In the genomic region with DNA sequence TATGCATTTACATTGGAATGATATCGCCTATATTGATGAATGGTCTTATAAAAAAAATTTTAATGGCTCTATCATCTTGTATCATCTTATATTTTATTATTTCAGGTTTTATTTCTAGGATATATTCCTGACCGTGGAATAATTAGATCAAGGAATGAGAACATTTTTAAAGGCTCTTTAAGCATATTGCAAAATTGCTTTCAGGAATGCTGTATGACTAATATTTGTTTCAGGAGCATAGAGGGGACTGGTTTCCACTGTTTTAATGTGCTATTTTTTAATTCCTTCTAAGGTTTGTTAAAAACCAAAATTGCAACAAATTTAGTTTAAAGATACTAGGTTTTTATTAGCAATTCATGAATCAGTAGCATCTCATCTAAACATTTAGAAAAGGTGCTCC, we compare ENCODE assay signal across 23 cellular contexts.
DNase-seq lines count a peak whose midpoint lies in the region; ATAC-seq and TF ChIP-seq lines count a peak whose summit lies in the region.
"Had no signal": no experiment of that assay in that cellular context is flagged by ENCODE, and none has a peak within 500 bp of the region (broad histone marks: within the 10 kb centered on the region; RNA-seq: fewer than 3 reads in every experiment).

No MANE protein-coding gene starts in this region.

- TF ChIP-seq POLR2A in body of pancreas (IDR thresholded peaks at IDR 0.05) = no peak

- no peaks in the 10 kb centered on the region for H3K27me3 Mint-ChIP-seq in chondrocyte (ENCODE audit: low read depth)
- no peaks in the 10 kb centered on the region for H3K27me3 Mint-ChIP-seq in activated T-helper 1 cell treated with anti-CD3 and anti-CD28 coated beads, Interleukin-12 subunit alpha, Interleukin-12 subunit beta, Interleukin-2, Interleukin-4 antibody, amounts not matched to agents 30 ng/mL and 10 ng/mL and 1 ng/mL, durations not matched to agents 14 hours and 24 hours and 36 hours (ENCODE audit: insufficient read depth)
- H3K27me3 Mint-ChIP-seq: activated CD4-positive, alpha-beta T cell treated with anti-CD3 and anti-CD28 coated beads for 36 hours; CD8-positive, alpha-beta memory T cell; stimulated activated naive B cell treated with anti-CD40 and anti-IgM and Interleukin-4, amounts not matched to agents 10 μg/mL and 1 μg/mL and 100 μg/mL, for 72 hours had no signal

- peak overlapping the region; percentile 86 for H3K27ac Mint-ChIP-seq in chondrocyte (ENCODE audit: unreplicated experiment)
- H3K27ac Mint-ChIP-seq in activated T-helper 1 cell treated with anti-CD3 and anti-CD28 coated beads, Interleukin-12 subunit alpha, Interleukin-12 subunit beta, Interleukin-2, Interleukin-4 antibody, amounts not matched to agents 30 ng/mL and 10 ng/mL and 1 ng/mL, durations not matched to agents 14 hours and 24 hours and 36 hours = no peak overlapping the region
- H3K27ac Mint-ChIP-seq: activated CD4-positive, alpha-beta T cell treated with anti-CD3 and anti-CD28 coated beads for 36 hours; CD8-positive, alpha-beta memory T cell; stimulated activated naive B cell treated with anti-CD40 and anti-IgM and Interleukin-4, amounts not matched to agents 10 μg/mL and 1 μg/mL and 100 μg/mL, for 72 hours had no signal

- intact Hi-C loops in body of pancreas (cut with DNase I) = no loop called here
- intact Hi-C loops in activated T-helper 1 cell treated with anti-CD3 and anti-CD28 coated beads, Interleukin-12 subunit alpha, Interleukin-12 subunit beta, Interleukin-2, Interleukin-4 antibody, amounts not matched to agents 30 ng/mL and 10 ng/mL and 1 ng/mL, durations not matched to agents 14 hours and 24 hours and 36 hours (cut with micrococcal nuclease) = no loop called here

- no peaks in the 10 kb centered on the region for H3K79me2 ChIP-seq in hepatocyte

- H3K9me3 Mint-ChIP-seq in chondrocyte (ENCODE audit: low read depth) = no peaks in the 10 kb centered on the region
- H3K9me3 Mint-ChIP-seq in activated T-helper 1 cell treated with anti-CD3 and anti-CD28 coated beads, Interleukin-12 subunit alpha, Interleukin-12 subunit beta, Interleukin-2, Interleukin-4 antibody, amounts not matched to agents 30 ng/mL and 10 ng/mL and 1 ng/mL, durations not matched to agents 14 hours and 24 hours and 36 hours = no peaks in the 10 kb centered on the region
- H3K9me3 Mint-ChIP-seq: stimulated activated naive B cell treated with anti-CD40 and anti-IgM and Interleukin-4, amounts not matched to agents 10 μg/mL and 1 μg/mL and 100 μg/mL, for 72 hours had no signal

- H3K36me3 ChIP-seq in hepatocyte (replicated peaks; ENCODE audit: insufficient read depth, low read depth) (no peaks in the 10 kb centered on the region), body of pancreas (replicated peaks in 1 of 2; ENCODE audit: insufficient read depth in 1 of 2, low read depth in 2 of 2) (no peaks in the 10 kb centered on the region)
- H3K36me3 ChIP-seq: adrenal gland, left ventricle myocardium inferior, right atrium auricular region, tibial artery had no signal

- peaks cover 19% of the 10 kb centered on the region for H3K4me1 Mint-ChIP-seq in chondrocyte (ENCODE audit: low read depth)
- no peaks in the 10 kb centered on the region for H3K4me1 Mint-ChIP-seq in activated T-helper 1 cell treated with anti-CD3 and anti-CD28 coated beads, Interleukin-12 subunit alpha, Interleukin-12 subunit beta, Interleukin-2, Interleukin-4 antibody, amounts not matched to agents 30 ng/mL and 10 ng/mL and 1 ng/mL, durations not matched to agents 14 hours and 24 hours and 36 hours (ENCODE audit: low read depth)
- H3K4me1 Mint-ChIP-seq: activated CD4-positive, alpha-beta T cell treated with anti-CD3 and anti-CD28 coated beads for 36 hours; CD8-positive, alpha-beta memory T cell; stimulated activated naive B cell treated with anti-CD40 and anti-IgM and Interleukin-4, amounts not matched to agents 10 μg/mL and 1 μg/mL and 100 μg/mL, for 72 hours had no signal

- no peak overlapping the region for H3K4me2 ChIP-seq in hepatocyte

- WGBS in hepatocyte (ENCODE audit: low lambda C conversion rate, missing lambda C conversion rate) = 77% methylated on average over 2 of the region's 2 CpGs
- WGBS in body of pancreas, 2 donors = 82 to 83% methylated on average over 2 of the region's 2 CpGs

- H3K9me3 ChIP-seq in hepatocyte (ENCODE audit: low read depth) (no peaks in the 10 kb centered on the region), body of pancreas (no peaks in the 10 kb centered on the region)
- H3K9me3 ChIP-seq: adrenal gland, left ventricle myocardium inferior, mucosa of descending colon, right atrium auricular region, tibial artery had no signal

- no peaks in the 10 kb centered on the region for H3K36me3 Mint-ChIP-seq in chondrocyte (ENCODE audit: low read depth)
- no peaks in the 10 kb centered on the region for H3K36me3 Mint-ChIP-seq in activated T-helper 1 cell treated with anti-CD3 and anti-CD28 coated beads, Interleukin-12 subunit alpha, Interleukin-12 subunit beta, Interleukin-2, Interleukin-4 antibody, amounts not matched to agents 30 ng/mL and 10 ng/mL and 1 ng/mL, durations not matched to agents 14 hours and 24 hours and 36 hours (ENCODE audit: low read depth)
- H3K36me3 Mint-ChIP-seq: CD8-positive, alpha-beta memory T cell; stimulated activated naive B cell treated with anti-CD40 and anti-IgM and Interleukin-4, amounts not matched to agents 10 μg/mL and 1 μg/mL and 100 μg/mL, for 72 hours had no signal

- DNase-seq in AG09309 (ENCODE audit: low read depth) = peak; percentile 16
- DNase-seq in M059J (ENCODE audit: low read depth) = peak; percentile 1
- no peak for DNase-seq in chondrocyte (ENCODE audit: low spot score)
- no peak for DNase-seq in hepatocyte (ENCODE audit: low spot score)
- no peak for DNase-seq in body of pancreas
- no peak for DNase-seq in activated T-helper 1 cell treated with anti-CD3 and anti-CD28 coated beads, Interleukin-12 subunit alpha, Interleukin-12 subunit beta, Interleukin-2, Interleukin-4 antibody, amounts not matched to agents 30 ng/mL and 10 ng/mL and 1 ng/mL, durations not matched to agents 14 hours and 24 hours and 36 hours (ENCODE audit: low spot score)
- DNase-seq: ACHN; activated CD4-positive, alpha-beta T cell treated with anti-CD3 and anti-CD28 coated beads for 36 hours; adrenal gland; CD8-positive, alpha-beta memory T cell; cerebellar nuclear complex; DMS79; left ventricle myocardium inferior; mucosa of descending colon; NCI-H1048; NCI-H2081; NCI-H69; stimulated activated naive B cell treated with anti-CD40 and anti-IgM and Interleukin-4, amounts not matched to agents 10 μg/mL and 1 μg/mL and 100 μg/mL, for 72 hours; tibial artery had no signal

- H3K9me2 ChIP-seq in hepatocyte (replicated peaks; ENCODE audit: insufficient read depth) = no peaks in the 10 kb centered on the region

- ATAC-seq in body of pancreas (no peak), HG03457 (IDR thresholded peaks at IDR 0.05; ENCODE audit: unreplicated experiment) (no peak), HG03378 (IDR thresholded peaks at IDR 0.05; ENCODE audit: unreplicated experiment) (no peak)
- ATAC-seq: activated CD4-positive, alpha-beta T cell treated with anti-CD3 and anti-CD28 coated beads for 36 hours; mucosa of descending colon; stimulated activated naive B cell treated with anti-CD40 and anti-IgM and Interleukin-4, amounts not matched to agents 10 μg/mL and 1 μg/mL and 100 μg/mL, for 72 hours had no signal

- no peaks in the 10 kb centered on the region for H3K27me3 ChIP-seq in hepatocyte
- H3K27me3 ChIP-seq in body of pancreas = no peaks in the 10 kb centered on the region
- H3K27me3 ChIP-seq: adrenal gland, right atrium auricular region, tibial artery had no signal

- H4K20me1 ChIP-seq in hepatocyte (ENCODE audit: insufficient read depth, poor library complexity, severe bottlenecking) = no peaks in the 10 kb centered on the region

- no peak overlapping the region for H3K4me3 Mint-ChIP-seq in chondrocyte (ENCODE audit: unreplicated experiment)
- no peak overlapping the region for H3K4me3 Mint-ChIP-seq in activated T-helper 1 cell treated with anti-CD3 and anti-CD28 coated beads, Interleukin-12 subunit alpha, Interleukin-12 subunit beta, Interleukin-2, Interleukin-4 antibody, amounts not matched to agents 30 ng/mL and 10 ng/mL and 1 ng/mL, durations not matched to agents 14 hours and 24 hours and 36 hours
- H3K4me3 Mint-ChIP-seq: activated CD4-positive, alpha-beta T cell treated with anti-CD3 and anti-CD28 coated beads for 36 hours; CD8-positive, alpha-beta memory T cell; stimulated activated naive B cell treated with anti-CD40 and anti-IgM and Interleukin-4, amounts not matched to agents 10 μg/mL and 1 μg/mL and 100 μg/mL, for 72 hours had no signal

- H3K4me3 ChIP-seq in AG09309 (ENCODE audit: control insufficient read depth, low read depth, low read length) (no peak overlapping the region), hepatocyte (no peak overlapping the region), body of pancreas (no peak overlapping the region)
- H3K4me3 ChIP-seq: adrenal gland, left ventricle myocardium inferior, mucosa of descending colon, right atrium auricular region, SK-N-MC, tibial artery had no signal

- H3K4me1 ChIP-seq in hepatocyte (ENCODE audit: insufficient read depth) (no peaks in the 10 kb centered on the region), body of pancreas (no peaks in the 10 kb centered on the region)
- H3K4me1 ChIP-seq: adrenal gland, left ventricle myocardium inferior, right atrium auricular region, tibial artery had no signal

- H3K27ac ChIP-seq in hepatocyte (no peak overlapping the region), body of pancreas (no peak overlapping the region)
- H3K27ac ChIP-seq: adrenal gland, left ventricle myocardium inferior, right atrium auricular region, SK-N-MC, tibial artery had no signal

- peak overlapping the region; percentile 30 for H2AFZ ChIP-seq in hepatocyte

- TF ChIP-seq CTCF in AG09309 (IDR thresholded peaks at IDR 0.05; ENCODE audit: control insufficient read depth, insufficient read depth, low read depth, low read length, missing control alignments) = no peak
- TF ChIP-seq CTCF in chondrocyte (IDR thresholded peaks at IDR 0.05) = no peak
- no peak for TF ChIP-seq CTCF in hepatocyte (IDR thresholded peaks at IDR 0.05; ENCODE audit: poor library complexity)
- no peak for TF ChIP-seq CTCF in body of pancreas (IDR thresholded peaks at IDR 0.05)

Comparison
In these comparisons a context has a peak if more than half of its experiments do, and no peak if none do; other contexts are left out.
1. DNase-seq: peak in AG09309 (single experiment) and M059J (single experiment); none in chondrocyte (single experiment), hepatocyte (single experiment), body of pancreas (0 of 4) and activated T-helper 1 cell treated with anti-CD3 and anti-CD28 coated beads, Interleukin-12 subunit alpha, Interleukin-12 subunit beta, Interleukin-2, Interleukin-4 antibody, amounts not matched to agents 30 ng/mL and 10 ng/mL and 1 ng/mL, durations not matched to agents 14 hours and 24 hours and 36 hours (single experiment).